Comparison of ENCODE assay signal across 23 cellular contexts in genomic region chr20:37839432-37839827, GRCh38.
A peak's percentile ranks its signal among the peaks of the same experiment; 100 is the strongest.
DNase-seq lines count a peak whose midpoint lies in the region; TF ChIP-seq lines count a peak whose summit lies in the region.
"Had no signal": no experiment of that assay in that cellular context is flagged by ENCODE, and none has a peak within 500 bp of the region (broad histone marks: within the 10 kb centered on the region; RNA-seq: fewer than 3 reads in every experiment).

No MANE protein-coding gene starts in this region.

- no peaks in the 10 kb centered on the region for H3K9me3 Mint-ChIP-seq in mesothelial cell of epicardium
- H3K9me3 Mint-ChIP-seq: CD4-positive, alpha-beta memory T cell had no signal

- H3K27ac ChIP-seq in OCI-LY7 (ENCODE audit: low read depth, low read length, poor library complexity, severe bottlenecking): no peak overlapping the region
- H3K27ac ChIP-seq: epithelial cell of prostate, heart left ventricle, pancreas, SK-N-MC, tibial artery had no signal

- no peak overlapping the region for H3K4me3 Mint-ChIP-seq in mesothelial cell of epicardium
- H3K4me3 Mint-ChIP-seq: activated CD8-positive, alpha-beta T cell treated with anti-CD3 and anti-CD28 coated beads, Interleukin-2, amount 10 ng/mL, durations not matched to agents 7 days and 5 days; activated naive CD8-positive, alpha-beta T cell; CD4-positive, alpha-beta memory T cell; T-helper 17 cell had no signal

- H3K36me3 Mint-ChIP-seq in mesothelial cell of epicardium: peaks cover 19% of the 10 kb centered on the region

- no peaks in the 10 kb centered on the region for H3K4me1 ChIP-seq in OCI-LY7 (ENCODE audit: insufficient read depth, low read length, poor library complexity, severe bottlenecking)
- H3K4me1 ChIP-seq: pancreas, tibial artery had no signal

- intact Hi-C loops in OCI-LY7 (cut with micrococcal nuclease; ENCODE audit: unreplicated experiment): no loop called here
- intact Hi-C loops in lower leg skin (cut with DNase I; ENCODE audit: low total_unique reads): no loop called here

- TF ChIP-seq POLR2A in lower leg skin (IDR thresholded peaks at IDR 0.05): no peak

- peaks cover 19% of the 10 kb centered on the region; the same call in 1 of the 2 replicates for H3K36me3 ChIP-seq in OCI-LY7 (ENCODE audit: insufficient read depth, low read length)

- WGBS in lower leg skin, 2 donors: 89 to 93% methylated on average over 3 of the region's 3 CpGs

- H3K4me2 ChIP-seq in OCI-LY7 (ENCODE audit: low read length): no peak overlapping the region

- DNase-seq in NCI-H1417 (lab: John Stamatoyannopoulos, UW): peak in 2 of 3 experiments; percentile 66 to 89
- DNase-seq in NCI-H1417 treated with DMSO at 0.1 percent for 48 hours (lab: John Stamatoyannopoulos, UW): no peak
- peak; percentile 65 for DNase-seq in NCI-H2029 treated with DMSO at 0.1 percent for 48 hours (lab: John Stamatoyannopoulos, UW)
- peak; percentile 76 for DNase-seq in NCI-H510A (lab: John Stamatoyannopoulos, UW)
- DNase-seq in mesothelial cell of epicardium (ENCODE audit: low spot score in 2 of 2, unreplicated experiment in 2 of 2): no peak
- no peak for DNase-seq in OCI-LY7 (ENCODE audit: low spot score)
- no peak for DNase-seq in lower leg skin (ENCODE audit: low spot score in 2 of 2)
- no peak for DNase-seq in EL
- DNase-seq: activated CD8-positive, alpha-beta T cell treated with anti-CD3 and anti-CD28 coated beads, Interleukin-2, amount 10 ng/mL, durations not matched to agents 7 days and 5 days; activated T-cell treated with anti-CD3 and anti-CD28 coated beads for 4 hours; anterior cingulate cortex; CD4-positive, alpha-beta memory T cell; effector CD8-positive, alpha-beta T cell; heart left ventricle; Kasumi-1; NCI-H69; pancreas; stimulated activated CD4-positive, alpha-beta T cell treated with anti-CD3 and anti-CD28 coated beads, Interleukin-2, amount 100 ng/mL, for 24 hours; T-helper 17 cell; tibial artery had no signal

- H4K20me1 ChIP-seq in OCI-LY7 (ENCODE audit: insufficient read depth, low read length): no peaks in the 10 kb centered on the region

- peaks cover 38% of the 10 kb centered on the region for H3K4me1 Mint-ChIP-seq in mesothelial cell of epicardium

- no peak overlapping the region for H2AFZ ChIP-seq in OCI-LY7 (ENCODE audit: low read length)

- no peaks in the 10 kb centered on the region for H3K9me3 ChIP-seq in OCI-LY7 (ENCODE audit: low read length)
- H3K9me3 ChIP-seq: heart left ventricle, pancreas, tibial artery had no signal

- no peaks in the 10 kb centered on the region for H3K79me2 ChIP-seq in OCI-LY7 (ENCODE audit: insufficient read depth, low read depth, low read length)

- no peaks in the 10 kb centered on the region for H3K9me2 ChIP-seq in OCI-LY7 (ENCODE audit: insufficient read depth, low read length)

- no TSS peak for BruUV-seq in OCI-LY7 (replicated peaks; lab: Mats Ljungman, UMichigan)

- CTCF ChIA-PET in OCI-LY7 (lab: Charles Lee; ENCODE audit: unreplicated experiment): no interaction called here

- H3K27ac Mint-ChIP-seq in mesothelial cell of epicardium: peak overlapping the region; percentile 43
- H3K27ac Mint-ChIP-seq: activated CD8-positive, alpha-beta T cell treated with anti-CD3 and anti-CD28 coated beads, Interleukin-2, amount 10 ng/mL, durations not matched to agents 7 days and 5 days; activated naive CD8-positive, alpha-beta T cell; T-helper 17 cell had no signal

- POLR2A ChIA-PET in OCI-LY7 (lab: Charles Lee): no interaction called here

- no peaks in the 10 kb centered on the region for H3K27me3 Mint-ChIP-seq in mesothelial cell of epicardium (ENCODE audit: low read depth)
- H3K27me3 Mint-ChIP-seq: activated naive CD8-positive, alpha-beta T cell; CD4-positive, alpha-beta memory T cell; T-helper 17 cell had no signal

- TF ChIP-seq CTCF in mesothelial cell of epicardium (IDR thresholded peaks at IDR 0.05; ENCODE audit: unreplicated experiment) (no peak), OCI-LY7 (conservative IDR thresholded peaks at IDR 0.05; ENCODE audit: low read length) (no peak), lower leg skin (IDR thresholded peaks at IDR 0.05) (no peak)

- H3K4me3 ChIP-seq in OCI-LY7 (ENCODE audit: low read depth, low read length, poor library complexity, severe bottlenecking): no peak overlapping the region
- H3K4me3 ChIP-seq in lower leg skin (ENCODE audit: low read depth, poor library complexity, severe bottlenecking): no peak overlapping the region
- H3K4me3 ChIP-seq: heart left ventricle, pancreas, SK-N-MC, tibial artery had no signal

Comparison
In these comparisons a context has a peak if more than half of its experiments do, and no peak if none do; other contexts are left out.
1. DNase-seq: peak in NCI-H1417 (2 of 3), NCI-H2029 treated with DMSO at 0.1 percent for 48 hours (single experiment) and NCI-H510A (single experiment); none in NCI-H1417 treated with DMSO at 0.1 percent for 48 hours (single experiment), mesothelial cell of epicardium (0 of 2), OCI-LY7 (single experiment), lower leg skin (0 of 2) and EL (single experiment).